ENCODE assay signal across 10 cellular contexts in the genomic region with DNA sequence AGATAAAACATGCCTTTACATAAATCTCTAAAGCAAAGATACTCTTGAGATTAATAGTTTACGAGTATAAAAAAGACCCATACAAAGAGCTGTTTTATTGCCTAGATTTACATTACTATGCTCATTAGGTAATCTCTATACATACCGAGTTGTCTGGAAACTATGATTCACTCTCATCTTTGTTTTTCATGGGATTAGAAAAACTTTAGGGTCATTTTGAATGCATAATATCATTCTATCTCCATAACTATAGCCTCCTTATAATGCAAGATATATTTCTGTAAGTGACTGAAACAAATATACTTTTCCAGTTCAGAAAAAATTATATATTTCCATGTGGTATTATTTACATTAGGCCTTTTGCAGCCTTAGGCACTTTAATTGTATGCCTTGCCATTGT.
"Had no signal": no experiment of that assay in that cellular context is flagged by ENCODE, and none has a peak within 500 bp of the region (broad histone marks: within the 10 kb centered on the region; RNA-seq: fewer than 3 reads in every experiment).

No MANE protein-coding gene starts in this region.

- H3K4me1 Mint-ChIP-seq: GM23338 had no signal

- DNase-seq: GM23248, GOT3, H7, H9, HFFc6 had no signal

- H3K27ac ChIP-seq: GM23248 had no signal

- ATAC-seq: GM23338, HCT116 had no signal

- H3K27ac Mint-ChIP-seq: GM23338, H9, HFFc6 had no signal

- FAIRE-seq: H1, H54 had no signal

- H3K4me3 ChIP-seq: GM23248, GM23338, HAP-1 had no signal

- H3K4me3 Mint-ChIP-seq: GM23338, H9, HFFc6 had no signal

- H3K36me3 ChIP-seq: HAP-1 had no signal
